ENCODE assay signal across 1 cellular context in genomic region chr6:155272353-155273222, GRCh38.
TF ChIP-seq lines count a peak whose summit lies in the region.

No MANE protein-coding gene starts in this region.

TF ChIP-seq in GM23338, 12 proteins besides CTCF, POLR2A, EP300 and RAD21 (continued from another document):
- TF ChIP-seq ZNF462 (CRISPR knock-in tag; IDR thresholded peaks at IDR 0.05): no peak
- TF ChIP-seq STAT1 (IDR thresholded peaks at IDR 0.05; ENCODE audit: unreplicated experiment): no peak
- TF ChIP-seq JUNB (IDR thresholded peaks at IDR 0.05; ENCODE audit: unreplicated experiment): no peak
- no peak for TF ChIP-seq EZH2phosphoT487 (IDR thresholded peaks at IDR 0.05; ENCODE audit: unreplicated experiment)
